In genomic region chr7:66896441-66896840, GRCh38 we compare ENCODE assay signal across 27 cellular contexts. TPM values are rescaled to one million over a fixed set of nuclear protein-coding genes. Genes with fewer than 3 reads are reported as not detected.
DNase-seq lines count a peak whose midpoint lies in the region; ATAC-seq, FAIRE-seq and TF ChIP-seq lines count a peak whose summit lies in the region.
"Had no signal": no experiment of that assay in that cellular context is flagged by ENCODE, and none has a peak within 500 bp of the region (broad histone marks: within the 10 kb centered on the region; RNA-seq: fewer than 3 reads in every experiment).

No MANE protein-coding gene starts in this region.

- CTCF ChIA-PET in mammary epithelial cell (lab: Charles Lee; ENCODE audit: low non-redundant PET) = no interaction called here

- no peak for FAIRE-seq in bronchial epithelial cell (lab: Jason Lieb, UNC)
- FAIRE-seq: A204.1, GM12878, GM19239 had no signal

- no peaks in the 10 kb centered on the region for H3K27me3 ChIP-seq in mammary epithelial cell (ENCODE audit: insufficient read depth, low read length)
- no peaks in the 10 kb centered on the region for H3K27me3 ChIP-seq in breast epithelium
- no peaks in the 10 kb centered on the region for H3K27me3 ChIP-seq in bronchial epithelial cell (ENCODE audit: control insufficient read depth, insufficient read depth, low read length)
- H3K27me3 ChIP-seq in testis = no peaks in the 10 kb centered on the region
- H3K27me3 ChIP-seq: BE2C, BLaER1 had no signal

- H3K9ac ChIP-seq in mammary epithelial cell (ENCODE audit: insufficient read depth, low read length) = no peak overlapping the region
- H3K9ac ChIP-seq: BLaER1 had no signal

- H3K79me2 ChIP-seq in mammary epithelial cell (ENCODE audit: insufficient read depth, low read length) = no peaks in the 10 kb centered on the region

- H3K36me3 ChIP-seq in mammary epithelial cell (ENCODE audit: insufficient read depth, low read length) (peaks cover 3% of the 10 kb centered on the region), breast epithelium (no peaks in the 10 kb centered on the region), bronchial epithelial cell (ENCODE audit: control insufficient read depth, insufficient read depth, low read length) (peaks cover 2% of the 10 kb centered on the region), testis (ENCODE audit: low read depth, missing control alignments) (no peaks in the 10 kb centered on the region)
- H3K36me3 ChIP-seq: BE2C had no signal

- no peak overlapping the region for H2AFZ ChIP-seq in mammary epithelial cell (ENCODE audit: low read depth, low read length)

- in situ Hi-C loops in mammary epithelial cell (cut with MboI; ENCODE audit: low sequenced_read_pairs in 2 of 2) = no loop called here

- ATAC-seq in GM19455 (IDR thresholded peaks at IDR 0.05; ENCODE audit: unreplicated experiment) = no peak
- ATAC-seq: GM12878 had no signal

- intact Hi-C loops in mammary epithelial cell (cut with micrococcal nuclease) = no loop called here
- intact Hi-C loops in breast epithelium (cut with DNase I; ENCODE audit: low total_unique reads) = no loop called here
- intact Hi-C loops in testis (cut with DNase I; ENCODE audit: low total_unique reads) = no loop called here

- H3K4me1 ChIP-seq in mammary epithelial cell (ENCODE audit: insufficient read depth, low read length) = no peaks in the 10 kb centered on the region
- H3K4me1 ChIP-seq in breast epithelium = no peaks in the 10 kb centered on the region
- H3K4me1 ChIP-seq in testis = no peaks in the 10 kb centered on the region
- H3K4me1 ChIP-seq: BE2C, BLaER1 had no signal

- DNase-seq in mammary epithelial cell (peak; percentile 55), breast epithelium (ENCODE audit: low spot score in 2 of 2) (no peak), bronchial epithelial cell (ENCODE audit: low read depth) (peak; percentile 72), erythroblast (lab: John Stamatoyannopoulos, UW) (peak; percentile 12 to 34), testis (peak; percentile 71), HCEC 1CT (no peak)
- no peak for DNase-seq in stimulated activated CD4-positive, alpha-beta T cell treated with anti-CD3 and anti-CD28 coated beads, Interleukin-15, amount 100 ng/mL, for 24 hours
- DNase-seq: 8988T; ACHN; BE2C; C1 segment of cervical spinal cord; CD4-positive, alpha-beta memory T cell; CD4-positive, CD25-positive, alpha-beta regulatory T cell; CD8-positive, alpha-beta memory T cell; COR-L47; DMS 273 treated with DMSO at 0.1 percent for 48 hours; DMS153; DMS53; DMS79; DND-41; EL; GDM1 had no signal

- H4K20me1 ChIP-seq in mammary epithelial cell (ENCODE audit: insufficient read depth, low read length) = no peaks in the 10 kb centered on the region
- H4K20me1 ChIP-seq: BLaER1 had no signal

- BruUV-seq in mammary epithelial cell (replicated peaks; lab: Mats Ljungman, UMichigan) = no TSS peak

- TF ChIP-seq CTCF in mammary epithelial cell (conservative IDR thresholded peaks at IDR 0.05 in 1 of 2, IDR thresholded peaks at IDR 0.05 in 1 of 2; ENCODE audit: extremely low read depth in 1 of 2, insufficient read depth in 1 of 2, low read depth in 1 of 2, low read length in 2 of 2) (no peak), breast epithelium (IDR thresholded peaks at IDR 0.05) (no peak), bronchial epithelial cell (IDR thresholded peaks at IDR 0.05; ENCODE audit: insufficient read depth, low read length, severe bottlenecking) (no peak), testis (IDR thresholded peaks at IDR 0.05) (no peak)

- H3K27ac ChIP-seq in mammary epithelial cell (ENCODE audit: insufficient read depth, low read depth, low read length) (no peak overlapping the region), breast epithelium (no peak overlapping the region), testis (no peak overlapping the region)
- H3K27ac ChIP-seq: BLaER1 had no signal

- H3K9me3 ChIP-seq in mammary epithelial cell (replicated peaks; ENCODE audit: insufficient read depth, low read length) (no peaks in the 10 kb centered on the region), breast epithelium (no peaks in the 10 kb centered on the region), testis (no peaks in the 10 kb centered on the region)
- H3K9me3 ChIP-seq: BE2C, BLaER1 had no signal

- H3K4me3 ChIP-seq in mammary epithelial cell (replicated peaks in 1 of 3; ENCODE audit: insufficient read depth in 1 of 3, low read depth in 2 of 3, low read length in 3 of 3) = no peak overlapping the region
- H3K4me3 ChIP-seq in breast epithelium = no peak overlapping the region
- H3K4me3 ChIP-seq in bronchial epithelial cell (ENCODE audit: low read depth, low read length) = no peak overlapping the region
- no peak overlapping the region for H3K4me3 ChIP-seq in testis
- H3K4me3 ChIP-seq: BLaER1, GM12878 had no signal

- dilution Hi-C loops in mammary epithelial cell (cut with HindIII; ENCODE audit: low sequenced_read_pairs) = no loop called here

- TF ChIP-seq POLR2A in breast epithelium (IDR thresholded peaks at IDR 0.05) (no peak), erythroblast (IDR thresholded peaks at IDR 0.05; ENCODE audit: low read length) (no peak), testis (IDR thresholded peaks at IDR 0.05) (no peak)

- no peak overlapping the region for H3K4me2 ChIP-seq in mammary epithelial cell (ENCODE audit: insufficient read depth, low read depth, low read length)
- H3K4me2 ChIP-seq: BLaER1 had no signal

- WGBS in mammary epithelial cell (ENCODE audit: low coverage, missing lambda C conversion rate) = 32% methylated on average over 3 of the region's 3 CpGs
- WGBS in testis, 2 donors = 54 to 56% methylated on average over 3 of the region's 3 CpGs

RNA-seq across cellular contexts. Expression of gene TMEM248, which starts 24.6 kb away (rescaled TPM):
- total RNA-seq in mammary epithelial cell (100 to 1,000 TPM in 1 of 2 donors, 10 to 100 TPM in 1; 76.2 to 113 TPM), breast epithelium (100 to 1,000 TPM; 119 to 148 (median 120) TPM), bronchial epithelial cell (45.3 and 51.3 TPM in 2 replicates), testis (100 to 1,000 TPM; 181 to 221 TPM)
- polyA plus RNA-seq in mammary epithelial cell (191 TPM), testis (ENCODE audit: insufficient read depth, low read depth, low replicate concordance) (139 TPM)
- 259 TPM for polyA minus RNA-seq in mammary epithelial cell

Comparison
In these comparisons a context has a peak if more than half of its experiments do, and no peak if none do; other contexts are left out.
1. DNase-seq: peak in mammary epithelial cell (single experiment), bronchial epithelial cell (single experiment), erythroblast (2 of 2) and testis (single experiment); none in breast epithelium (0 of 2), stimulated activated CD4-positive, alpha-beta T cell treated with anti-CD3 and anti-CD28 coated beads, Interleukin-15, amount 100 ng/mL, for 24 hours (single experiment) and HCEC 1CT (single experiment).